Comparison of ENCODE assay signal across 1 cellular context in the genomic region with DNA sequence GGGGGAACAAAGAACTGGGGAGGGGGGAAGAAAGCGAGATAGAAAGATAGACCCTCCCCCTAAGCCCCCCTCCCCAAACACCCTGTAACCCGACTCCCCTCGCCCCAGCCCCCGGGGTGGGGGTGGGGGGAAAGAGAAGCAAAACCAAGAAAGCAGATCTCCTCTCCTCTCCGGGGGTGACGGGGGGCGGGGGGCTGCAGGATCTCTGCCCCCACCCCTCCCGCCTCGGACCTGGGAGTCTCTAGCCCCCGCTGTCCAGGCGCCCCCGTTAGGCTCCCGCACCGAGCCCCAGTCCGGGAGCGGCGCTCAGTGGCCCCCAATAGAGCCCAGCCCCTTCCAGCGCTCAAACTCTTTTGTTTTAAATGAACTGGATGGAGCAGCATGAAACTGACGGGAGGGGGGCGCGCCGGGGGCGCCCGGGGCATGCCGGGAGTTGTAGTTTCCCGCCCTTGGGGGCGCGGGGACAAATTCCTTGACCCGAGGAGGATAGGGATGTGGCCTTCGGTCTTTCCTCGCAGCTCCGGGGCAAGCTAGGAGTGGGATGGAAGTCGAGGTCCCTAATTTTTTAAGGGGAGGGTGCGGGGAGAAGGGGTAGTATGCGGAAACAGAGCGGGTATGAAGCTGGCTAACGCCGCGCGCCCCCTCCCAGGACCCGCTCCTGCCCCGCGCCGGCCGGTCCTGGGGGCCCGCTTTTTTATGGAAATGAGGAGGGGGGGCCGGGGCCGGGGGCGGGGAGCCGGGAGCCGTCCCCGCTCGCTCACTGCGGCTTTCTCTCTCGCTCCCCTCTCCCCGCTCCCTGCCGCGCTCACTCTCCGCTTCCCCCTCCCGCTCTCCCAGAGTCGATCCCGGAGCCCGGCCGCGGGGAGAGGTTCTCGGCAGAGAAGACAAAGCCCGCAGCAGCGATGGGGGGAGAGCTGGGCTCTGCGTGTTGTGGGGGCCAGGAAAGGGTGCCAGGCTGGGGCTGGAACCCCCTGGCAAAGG.
A peak's percentile ranks its signal among the peaks of the same experiment; 100 is the strongest.
TF ChIP-seq lines count a peak whose summit lies in the region.

A gene with protein sequence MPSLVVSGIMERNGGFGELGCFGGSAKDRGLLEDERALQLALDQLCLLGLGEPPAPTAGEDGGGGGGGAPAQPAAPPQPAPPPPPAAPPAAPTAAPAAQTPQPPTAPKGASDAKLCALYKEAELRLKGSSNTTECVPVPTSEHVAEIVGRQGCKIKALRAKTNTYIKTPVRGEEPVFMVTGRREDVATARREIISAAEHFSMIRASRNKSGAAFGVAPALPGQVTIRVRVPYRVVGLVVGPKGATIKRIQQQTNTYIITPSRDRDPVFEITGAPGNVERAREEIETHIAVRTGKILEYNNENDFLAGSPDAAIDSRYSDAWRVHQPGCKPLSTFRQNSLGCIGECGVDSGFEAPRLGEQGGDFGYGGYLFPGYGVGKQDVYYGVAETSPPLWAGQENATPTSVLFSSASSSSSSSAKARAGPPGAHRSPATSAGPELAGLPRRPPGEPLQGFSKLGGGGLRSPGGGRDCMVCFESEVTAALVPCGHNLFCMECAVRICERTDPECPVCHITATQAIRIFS (minus strand): TSS at position 355 of the 981 bp plus-strand sequence. CDS start 467 bp downstream, outside the sequence.

TF ChIP-seq in HepG2, 621 proteins besides CTCF, POLR2A, EP300 and RAD21 (continued from another document and continues in another):
- TF ChIP-seq, protein P1, sequence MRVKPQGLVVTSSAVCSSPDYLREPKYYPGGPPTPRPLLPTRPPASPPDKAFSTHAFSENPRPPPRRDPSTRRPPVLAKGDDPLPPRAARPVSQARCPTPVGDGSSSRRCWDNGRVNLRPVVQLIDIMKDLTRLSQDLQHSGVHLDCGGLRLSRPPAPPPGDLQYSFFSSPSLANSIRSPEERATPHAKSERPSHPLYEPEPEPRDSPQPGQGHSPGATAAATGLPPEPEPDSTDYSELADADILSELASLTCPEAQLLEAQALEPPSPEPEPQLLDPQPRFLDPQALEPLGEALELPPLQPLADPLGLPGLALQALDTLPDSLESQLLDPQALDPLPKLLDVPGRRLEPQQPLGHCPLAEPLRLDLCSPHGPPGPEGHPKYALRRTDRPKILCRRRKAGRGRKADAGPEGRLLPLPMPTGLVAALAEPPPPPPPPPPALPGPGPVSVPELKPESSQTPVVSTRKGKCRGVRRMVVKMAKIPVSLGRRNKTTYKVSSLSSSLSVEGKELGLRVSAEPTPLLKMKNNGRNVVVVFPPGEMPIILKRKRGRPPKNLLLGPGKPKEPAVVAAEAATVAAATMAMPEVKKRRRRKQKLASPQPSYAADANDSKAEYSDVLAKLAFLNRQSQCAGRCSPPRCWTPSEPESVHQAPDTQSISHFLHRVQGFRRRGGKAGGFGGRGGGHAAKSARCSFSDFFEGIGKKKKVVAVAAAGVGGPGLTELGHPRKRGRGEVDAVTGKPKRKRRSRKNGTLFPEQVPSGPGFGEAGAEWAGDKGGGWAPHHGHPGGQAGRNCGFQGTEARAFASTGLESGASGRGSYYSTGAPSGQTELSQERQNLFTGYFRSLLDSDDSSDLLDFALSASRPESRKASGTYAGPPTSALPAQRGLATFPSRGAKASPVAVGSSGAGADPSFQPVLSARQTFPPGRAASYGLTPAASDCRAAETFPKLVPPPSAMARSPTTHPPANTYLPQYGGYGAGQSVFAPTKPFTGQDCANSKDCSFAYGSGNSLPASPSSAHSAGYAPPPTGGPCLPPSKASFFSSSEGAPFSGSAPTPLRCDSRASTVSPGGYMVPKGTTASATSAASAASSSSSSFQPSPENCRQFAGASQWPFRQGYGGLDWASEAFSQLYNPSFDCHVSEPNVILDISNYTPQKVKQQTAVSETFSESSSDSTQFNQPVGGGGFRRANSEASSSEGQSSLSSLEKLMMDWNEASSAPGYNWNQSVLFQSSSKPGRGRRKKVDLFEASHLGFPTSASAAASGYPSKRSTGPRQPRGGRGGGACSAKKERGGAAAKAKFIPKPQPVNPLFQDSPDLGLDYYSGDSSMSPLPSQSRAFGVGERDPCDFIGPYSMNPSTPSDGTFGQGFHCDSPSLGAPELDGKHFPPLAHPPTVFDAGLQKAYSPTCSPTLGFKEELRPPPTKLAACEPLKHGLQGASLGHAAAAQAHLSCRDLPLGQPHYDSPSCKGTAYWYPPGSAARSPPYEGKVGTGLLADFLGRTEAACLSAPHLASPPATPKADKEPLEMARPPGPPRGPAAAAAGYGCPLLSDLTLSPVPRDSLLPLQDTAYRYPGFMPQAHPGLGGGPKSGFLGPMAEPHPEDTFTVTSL (CRISPR knock-in tag; IDR thresholded peaks at IDR 0.05; ENCODE audit: borderline replicate concordance), result peak; percentile 26; the same call in 1 of the 2 replicates
- TF ChIP-seq ZFY (CRISPR knock-in tag; IDR thresholded peaks at IDR 0.05) (peak; percentile 65), GPN1 (CRISPR knock-in tag; IDR thresholded peaks at IDR 0.05; ENCODE audit: borderline replicate concordance) (no peak), ZNF468 (CRISPR knock-in tag; IDR thresholded peaks at IDR 0.05) (no peak), ZNF570 (CRISPR knock-in tag; IDR thresholded peaks at IDR 0.05; ENCODE audit: borderline replicate concordance) (no peak), ARNTL (CRISPR knock-in tag; IDR thresholded peaks at IDR 0.05) (no peak), MIXL1 (CRISPR knock-in tag; IDR thresholded peaks at IDR 0.05) (no peak), RBM39 (IDR thresholded peaks at IDR 0.05; ENCODE audit: low read depth, low read length, poor library complexity, severe bottlenecking) (peak; percentile 66), ZNF672 (CRISPR knock-in tag; IDR thresholded peaks at IDR 0.05) (no peak), ZNF296 (CRISPR knock-in tag; conservative IDR thresholded peaks at IDR 0.05) (no peak), ZNF12 (CRISPR knock-in tag; IDR thresholded peaks at IDR 0.05) (no peak), HOXA3 (CRISPR knock-in tag; IDR thresholded peaks at IDR 0.05) (no peak; the same call in 1 of the 2 replicates), ZFP36L2 (CRISPR knock-in tag; IDR thresholded peaks at IDR 0.05) (no peak), MEIS1 (CRISPR knock-in tag; IDR thresholded peaks at IDR 0.05; ENCODE audit: borderline replicate concordance) (peak; percentile 41; the same call in 1 of the 2 replicates), ELF4 (CRISPR knock-in tag; IDR thresholded peaks at IDR 0.05; ENCODE audit: borderline replicate concordance) (peak; percentile 59; the same call in 1 of the 2 replicates)
- TF ChIP-seq, protein P2, sequence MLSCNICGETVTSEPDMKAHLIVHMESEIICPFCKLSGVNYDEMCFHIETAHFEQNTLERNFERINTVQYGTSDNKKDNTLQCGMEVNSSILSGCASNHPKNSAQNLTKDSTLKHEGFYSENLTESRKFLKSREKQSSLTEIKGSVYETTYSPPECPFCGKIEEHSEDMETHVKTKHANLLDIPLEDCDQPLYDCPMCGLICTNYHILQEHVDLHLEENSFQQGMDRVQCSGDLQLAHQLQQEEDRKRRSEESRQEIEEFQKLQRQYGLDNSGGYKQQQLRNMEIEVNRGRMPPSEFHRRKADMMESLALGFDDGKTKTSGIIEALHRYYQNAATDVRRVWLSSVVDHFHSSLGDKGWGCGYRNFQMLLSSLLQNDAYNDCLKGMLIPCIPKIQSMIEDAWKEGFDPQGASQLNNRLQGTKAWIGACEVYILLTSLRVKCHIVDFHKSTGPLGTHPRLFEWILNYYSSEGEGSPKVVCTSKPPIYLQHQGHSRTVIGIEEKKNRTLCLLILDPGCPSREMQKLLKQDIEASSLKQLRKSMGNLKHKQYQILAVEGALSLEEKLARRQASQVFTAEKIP (CRISPR knock-in tag; IDR thresholded peaks at IDR 0.05; ENCODE audit: borderline replicate concordance), result no peak
- TF ChIP-seq, protein P3, sequence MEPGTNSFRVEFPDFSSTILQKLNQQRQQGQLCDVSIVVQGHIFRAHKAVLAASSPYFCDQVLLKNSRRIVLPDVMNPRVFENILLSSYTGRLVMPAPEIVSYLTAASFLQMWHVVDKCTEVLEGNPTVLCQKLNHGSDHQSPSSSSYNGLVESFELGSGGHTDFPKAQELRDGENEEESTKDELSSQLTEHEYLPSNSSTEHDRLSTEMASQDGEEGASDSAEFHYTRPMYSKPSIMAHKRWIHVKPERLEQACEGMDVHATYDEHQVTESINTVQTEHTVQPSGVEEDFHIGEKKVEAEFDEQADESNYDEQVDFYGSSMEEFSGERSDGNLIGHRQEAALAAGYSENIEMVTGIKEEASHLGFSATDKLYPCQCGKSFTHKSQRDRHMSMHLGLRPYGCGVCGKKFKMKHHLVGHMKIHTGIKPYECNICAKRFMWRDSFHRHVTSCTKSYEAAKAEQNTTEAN (CRISPR knock-in tag; conservative IDR thresholded peaks at IDR 0.05), result no peak
- TF ChIP-seq, protein P4, sequence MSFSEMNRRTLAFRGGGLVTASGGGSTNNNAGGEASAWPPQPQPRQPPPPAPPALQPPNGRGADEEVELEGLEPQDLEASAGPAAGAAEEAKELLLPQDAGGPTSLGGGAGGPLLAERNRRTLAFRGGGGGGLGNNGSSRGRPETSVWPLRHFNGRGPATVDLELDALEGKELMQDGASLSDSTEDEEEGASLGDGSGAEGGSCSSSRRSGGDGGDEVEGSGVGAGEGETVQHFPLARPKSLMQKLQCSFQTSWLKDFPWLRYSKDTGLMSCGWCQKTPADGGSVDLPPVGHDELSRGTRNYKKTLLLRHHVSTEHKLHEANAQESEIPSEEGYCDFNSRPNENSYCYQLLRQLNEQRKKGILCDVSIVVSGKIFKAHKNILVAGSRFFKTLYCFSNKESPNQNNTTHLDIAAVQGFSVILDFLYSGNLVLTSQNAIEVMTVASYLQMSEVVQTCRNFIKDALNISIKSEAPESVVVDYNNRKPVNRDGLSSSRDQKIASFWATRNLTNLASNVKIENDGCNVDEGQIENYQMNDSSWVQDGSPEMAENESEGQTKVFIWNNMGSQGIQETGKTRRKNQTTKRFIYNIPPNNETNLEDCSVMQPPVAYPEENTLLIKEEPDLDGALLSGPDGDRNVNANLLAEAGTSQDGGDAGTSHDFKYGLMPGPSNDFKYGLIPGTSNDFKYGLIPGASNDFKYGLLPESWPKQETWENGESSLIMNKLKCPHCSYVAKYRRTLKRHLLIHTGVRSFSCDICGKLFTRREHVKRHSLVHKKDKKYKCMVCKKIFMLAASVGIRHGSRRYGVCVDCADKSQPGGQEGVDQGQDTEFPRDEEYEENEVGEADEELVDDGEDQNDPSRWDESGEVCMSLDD (CRISPR knock-in tag; IDR thresholded peaks at IDR 0.05; ENCODE audit: borderline replicate concordance), result 0 out of 2 replicates have a peak, but pooled peaks have one; percentile 26
- TF ChIP-seq, protein P5, sequence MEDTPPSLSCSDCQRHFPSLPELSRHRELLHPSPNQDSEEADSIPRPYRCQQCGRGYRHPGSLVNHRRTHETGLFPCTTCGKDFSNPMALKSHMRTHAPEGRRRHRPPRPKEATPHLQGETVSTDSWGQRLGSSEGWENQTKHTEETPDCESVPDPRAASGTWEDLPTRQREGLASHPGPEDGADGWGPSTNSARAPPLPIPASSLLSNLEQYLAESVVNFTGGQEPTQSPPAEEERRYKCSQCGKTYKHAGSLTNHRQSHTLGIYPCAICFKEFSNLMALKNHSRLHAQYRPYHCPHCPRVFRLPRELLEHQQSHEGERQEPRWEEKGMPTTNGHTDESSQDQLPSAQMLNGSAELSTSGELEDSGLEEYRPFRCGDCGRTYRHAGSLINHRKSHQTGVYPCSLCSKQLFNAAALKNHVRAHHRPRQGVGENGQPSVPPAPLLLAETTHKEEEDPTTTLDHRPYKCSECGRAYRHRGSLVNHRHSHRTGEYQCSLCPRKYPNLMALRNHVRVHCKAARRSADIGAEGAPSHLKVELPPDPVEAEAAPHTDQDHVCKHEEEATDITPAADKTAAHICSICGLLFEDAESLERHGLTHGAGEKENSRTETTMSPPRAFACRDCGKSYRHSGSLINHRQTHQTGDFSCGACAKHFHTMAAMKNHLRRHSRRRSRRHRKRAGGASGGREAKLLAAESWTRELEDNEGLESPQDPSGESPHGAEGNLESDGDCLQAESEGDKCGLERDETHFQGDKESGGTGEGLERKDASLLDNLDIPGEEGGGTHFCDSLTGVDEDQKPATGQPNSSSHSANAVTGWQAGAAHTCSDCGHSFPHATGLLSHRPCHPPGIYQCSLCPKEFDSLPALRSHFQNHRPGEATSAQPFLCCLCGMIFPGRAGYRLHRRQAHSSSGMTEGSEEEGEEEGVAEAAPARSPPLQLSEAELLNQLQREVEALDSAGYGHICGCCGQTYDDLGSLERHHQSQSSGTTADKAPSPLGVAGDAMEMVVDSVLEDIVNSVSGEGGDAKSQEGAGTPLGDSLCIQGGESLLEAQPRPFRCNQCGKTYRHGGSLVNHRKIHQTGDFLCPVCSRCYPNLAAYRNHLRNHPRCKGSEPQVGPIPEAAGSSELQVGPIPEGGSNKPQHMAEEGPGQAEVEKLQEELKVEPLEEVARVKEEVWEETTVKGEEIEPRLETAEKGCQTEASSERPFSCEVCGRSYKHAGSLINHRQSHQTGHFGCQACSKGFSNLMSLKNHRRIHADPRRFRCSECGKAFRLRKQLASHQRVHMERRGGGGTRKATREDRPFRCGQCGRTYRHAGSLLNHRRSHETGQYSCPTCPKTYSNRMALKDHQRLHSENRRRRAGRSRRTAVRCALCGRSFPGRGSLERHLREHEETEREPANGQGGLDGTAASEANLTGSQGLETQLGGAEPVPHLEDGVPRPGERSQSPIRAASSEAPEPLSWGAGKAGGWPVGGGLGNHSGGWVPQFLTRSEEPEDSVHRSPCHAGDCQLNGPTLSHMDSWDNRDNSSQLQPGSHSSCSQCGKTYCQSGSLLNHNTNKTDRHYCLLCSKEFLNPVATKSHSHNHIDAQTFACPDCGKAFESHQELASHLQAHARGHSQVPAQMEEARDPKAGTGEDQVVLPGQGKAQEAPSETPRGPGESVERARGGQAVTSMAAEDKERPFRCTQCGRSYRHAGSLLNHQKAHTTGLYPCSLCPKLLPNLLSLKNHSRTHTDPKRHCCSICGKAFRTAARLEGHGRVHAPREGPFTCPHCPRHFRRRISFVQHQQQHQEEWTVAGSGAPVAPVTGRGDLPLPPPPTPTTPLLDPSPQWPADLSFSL (CRISPR knock-in tag; IDR thresholded peaks at IDR 0.05), result no peak
- TF ChIP-seq, protein P6, sequence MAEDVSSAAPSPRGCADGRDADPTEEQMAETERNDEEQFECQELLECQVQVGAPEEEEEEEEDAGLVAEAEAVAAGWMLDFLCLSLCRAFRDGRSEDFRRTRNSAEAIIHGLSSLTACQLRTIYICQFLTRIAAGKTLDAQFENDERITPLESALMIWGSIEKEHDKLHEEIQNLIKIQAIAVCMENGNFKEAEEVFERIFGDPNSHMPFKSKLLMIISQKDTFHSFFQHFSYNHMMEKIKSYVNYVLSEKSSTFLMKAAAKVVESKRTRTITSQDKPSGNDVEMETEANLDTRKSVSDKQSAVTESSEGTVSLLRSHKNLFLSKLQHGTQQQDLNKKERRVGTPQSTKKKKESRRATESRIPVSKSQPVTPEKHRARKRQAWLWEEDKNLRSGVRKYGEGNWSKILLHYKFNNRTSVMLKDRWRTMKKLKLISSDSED (CRISPR knock-in tag; IDR thresholded peaks at IDR 0.05), result no peak
- TF ChIP-seq, protein P7, sequence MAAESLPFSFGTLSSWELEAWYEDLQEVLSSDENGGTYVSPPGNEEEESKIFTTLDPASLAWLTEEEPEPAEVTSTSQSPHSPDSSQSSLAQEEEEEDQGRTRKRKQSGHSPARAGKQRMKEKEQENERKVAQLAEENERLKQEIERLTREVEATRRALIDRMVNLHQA (CRISPR knock-in tag; IDR thresholded peaks at IDR 0.05), result no peak
- TF ChIP-seq, protein P8, sequence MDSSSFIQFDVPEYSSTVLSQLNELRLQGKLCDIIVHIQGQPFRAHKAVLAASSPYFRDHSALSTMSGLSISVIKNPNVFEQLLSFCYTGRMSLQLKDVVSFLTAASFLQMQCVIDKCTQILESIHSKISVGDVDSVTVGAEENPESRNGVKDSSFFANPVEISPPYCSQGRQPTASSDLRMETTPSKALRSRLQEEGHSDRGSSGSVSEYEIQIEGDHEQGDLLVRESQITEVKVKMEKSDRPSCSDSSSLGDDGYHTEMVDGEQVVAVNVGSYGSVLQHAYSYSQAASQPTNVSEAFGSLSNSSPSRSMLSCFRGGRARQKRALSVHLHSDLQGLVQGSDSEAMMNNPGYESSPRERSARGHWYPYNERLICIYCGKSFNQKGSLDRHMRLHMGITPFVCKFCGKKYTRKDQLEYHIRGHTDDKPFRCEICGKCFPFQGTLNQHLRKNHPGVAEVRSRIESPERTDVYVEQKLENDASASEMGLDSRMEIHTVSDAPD (CRISPR knock-in tag; IDR thresholded peaks at IDR 0.05), result no peak
